23 cellular contexts compared by ENCODE assay signal in the genomic region with DNA sequence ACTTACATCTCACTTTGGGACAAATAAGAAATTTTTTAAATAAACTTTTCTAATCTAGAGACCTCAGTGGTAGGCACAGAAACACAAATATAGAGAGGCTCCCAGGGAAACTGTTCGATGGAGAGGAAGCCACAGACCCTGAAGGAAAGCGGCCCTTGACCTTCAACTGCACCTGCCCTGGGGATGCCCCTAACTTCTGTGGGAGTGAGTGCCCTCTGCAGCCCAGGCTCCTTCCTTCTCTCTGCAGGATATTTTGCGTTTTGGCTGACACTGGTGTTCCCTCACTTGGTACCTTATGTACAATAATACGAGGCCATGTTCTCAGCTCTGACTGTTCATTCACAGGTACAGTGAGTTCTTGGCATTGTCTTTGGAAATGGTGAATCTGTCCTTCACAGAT.
"Had no signal": no experiment of that assay in that cellular context is flagged by ENCODE, and none has a peak within 500 bp of the region (broad histone marks: within the 10 kb centered on the region; RNA-seq: fewer than 3 reads in every experiment).

No MANE protein-coding gene starts in this region.

- H3K9me3 ChIP-seq: MG63, SK-N-SH had no signal

- H3K4me2 ChIP-seq: SK-N-SH had no signal

- ATAC-seq: HepG2 had no signal

- FAIRE-seq: HepG2, RCC 7860 had no signal

- DNase-seq: IMR-90, Karpas-422, KG1, MG63, NCI-H1092, NCI-H1105 treated with DMSO at 0.1 percent for 48 hours, NCI-H1417 treated with DMSO at 0.1 percent for 48 hours, NCI-H146, NCI-H187, NCI-H2029, NCI-H2081 treated with DMSO at 0.1 percent for 48 hours, NCI-H2171, NCI-H226, NCI-H446, NCI-H510A, NCI-H524 treated with DMSO at 0.1 percent for 48 hours, NCI-H774, Right ventricle myocardium superior, RPMI8226, SK-N-SH, SW 1271 had no signal

- H3K36me3 ChIP-seq: MG63 had no signal

- H3K9ac ChIP-seq: SK-N-SH had no signal

- H3K4me3 ChIP-seq: MG63 had no signal
